In genomic region chrX:150772150-150772970, GRCh38 we compare ENCODE assay signal across 7 cellular contexts.
DNase-seq lines count a peak whose midpoint lies in the region; ATAC-seq and TF ChIP-seq lines count a peak whose summit lies in the region.

No MANE protein-coding gene starts in this region.

- ATAC-seq in HG02798 (IDR thresholded peaks at IDR 0.05; ENCODE audit: poor library complexity, unreplicated experiment) (peak; percentile 89), left colon (peak; percentile 91)

- TF ChIP-seq CTCF in GM13976 (IDR thresholded peaks at IDR 0.05; ENCODE audit: borderline replicate concordance, control extremely low read depth, extremely low read depth, insufficient read depth, missing control alignments) (peak; percentile 82), cardiac fibroblast (IDR thresholded peaks at IDR 0.05; ENCODE audit: low read depth, low read length) (peak; percentile 79)

- no peak overlapping the region for H3K4me3 ChIP-seq in cardiac fibroblast (replicated peaks in 1 of 2; ENCODE audit: low read depth in 2 of 2, low read length in 2 of 2)

- intact Hi-C loops in left colon (cut with DNase I, micrococcal nuclease), result loop anchor here (5.0 to 10.0 kb wide), 2 partner anchors 232 to 310 kb away; no protein-coding TSS in a partner anchor

- DNase-seq in GM13976 (ENCODE audit: low spot score) (peak; percentile 84), NCI-H2171 (lab: John Stamatoyannopoulos, UW) (peak; percentile 22), cardiac fibroblast (ENCODE audit: low read depth in 2 of 2) (peak; percentile 68 to 72), left colon (peak; percentile 58 to 84)
- peak; percentile 49 to 71 (median 60) for DNase-seq in activated CD4-positive, CD25-positive, alpha-beta regulatory T cell (lab: John Stamatoyannopoulos, UW)
- DNase-seq in stimulated activated CD4-positive, alpha-beta T cell treated with anti-CD3 and anti-CD28 coated beads, Interleukin-4, amount 100 ng/mL, for 24 hours, result peak; percentile 80

- in situ Hi-C loops in GM13976 (cut with MboI; ENCODE audit: low sequenced_read_pairs, unreplicated experiment), result loop anchor here (10.0 kb wide), 1 partner anchor 312 kb away; no protein-coding TSS in a partner anchor

Comparison
In these comparisons a context has a peak if more than half of its experiments do, and no peak if none do; other contexts are left out.
1. DNase-seq: peak in every context shown above with its lines; median percentile 84 in GM13976; 80 in stimulated activated CD4-positive, alpha-beta T cell treated with anti-CD3 and anti-CD28 coated beads, Interleukin-4, amount 100 ng/mL, for 24 hours; 71 in left colon; 70 in cardiac fibroblast; 60 in activated CD4-positive, CD25-positive, alpha-beta regulatory T cell; 22 in NCI-H2171.